16 cellular contexts compared by ENCODE assay signal in genomic region chr16:89420204-89420603, GRCh38.
DNase-seq lines count a peak whose midpoint lies in the region; ATAC-seq, FAIRE-seq and TF ChIP-seq lines count a peak whose summit lies in the region.
"Had no signal": no experiment of that assay in that cellular context is flagged by ENCODE, and none has a peak within 500 bp of the region (broad histone marks: within the 10 kb centered on the region; RNA-seq: fewer than 3 reads in every experiment).

No MANE protein-coding gene starts in this region.

- H3K4me3 ChIP-seq in GM12878 (peak overlapping the region; percentile 1; the same call in 1 of the 2 replicates), neutrophil (ENCODE audit: low read depth in 1 of 2, low read length in 1 of 2) (no peak overlapping the region), HepG2 (replicated peaks in 1 of 3; ENCODE audit: insufficient read depth in 1 of 3, low read depth in 2 of 3, low read length in 3 of 3) (no peak overlapping the region)
- H3K4me3 ChIP-seq: K562 had no signal

- no peak overlapping the region for H2BK15ac ChIP-seq in H9 (ENCODE audit: low read depth, low read length)

- FAIRE-seq in GM12878 (lab: Jason Lieb, UNC) (peak; percentile 71), HepG2 (lab: Jason Lieb, UNC) (no peak)
- FAIRE-seq: K562 had no signal

- no peak overlapping the region for H3K9ac ChIP-seq in H9 (ENCODE audit: extremely low read depth, insufficient read length, low read length)
- H3K9ac ChIP-seq in GM12878 (ENCODE audit: control insufficient read depth, insufficient read depth, low read length) = peak overlapping the region; percentile 23; the same call in 1 of the 2 replicates
- no peak overlapping the region for H3K9ac ChIP-seq in HepG2 (ENCODE audit: insufficient read depth, low read depth, low read length)

- no peak overlapping the region for H2BK20ac ChIP-seq in H9 (ENCODE audit: low read depth, low read length, poor library complexity, severe bottlenecking)

- peak overlapping the region; percentile 49 to 88 (median 74); a peak in 3 of 7 replicates for H3K27ac Mint-ChIP-seq in H9

- no peak overlapping the region for H3K4me3 Mint-ChIP-seq in H9
- H3K4me3 Mint-ChIP-seq: neural crest cell had no signal

- TF ChIP-seq POLR2A in GM12878 (IDR thresholded peaks at IDR 0.05; ENCODE audit: low read depth, low read length) = 0 out of 2 replicates have a peak, but pooled peaks have one; percentile 27
- no peak for TF ChIP-seq POLR2A in HepG2 (IDR thresholded peaks at IDR 0.05; ENCODE audit: insufficient read depth in 1 of 2, low read depth in 2 of 2, low read length in 2 of 2)

- H3K23ac ChIP-seq in H9 (ENCODE audit: insufficient read length, low read depth, low read length) = no peak overlapping the region

- no CpG with 5 or more reads among the region's 11 CpGs for WGBS in H9 (ENCODE audit: extremely low coverage, insufficient read length, low lambda C conversion rate)
- 90% methylated on average over 11 of the region's 11 CpGs for WGBS in GM12878 (ENCODE audit: insufficient coverage, insufficient replicate concordance, low lambda C conversion rate, missing lambda C conversion rate)
- 93% methylated on average over 11 of the region's 11 CpGs for WGBS in HepG2 (ENCODE audit: low lambda C conversion rate)

- no peak for TF ChIP-seq EP300 in GM12878 (IDR thresholded peaks at IDR 0.05; ENCODE audit: borderline replicate concordance in 1 of 2, control insufficient read depth in 1 of 2, low read depth in 2 of 2, low read length in 2 of 2)
- TF ChIP-seq EP300 in HepG2 (IDR thresholded peaks at IDR 0.05; ENCODE audit: low read depth in 2 of 2, low read length in 2 of 2) = no peak
- TF ChIP-seq EP300 in HepG2 (CRISPR knock-in tag; IDR thresholded peaks at IDR 0.05; ENCODE audit: borderline replicate concordance) = no peak

- H3K4me1 Mint-ChIP-seq in H9 = peaks cover 30 to 34% of the 10 kb centered on the region in 2 experiments

- H3T11ph ChIP-seq in H9 (ENCODE audit: low read length) = no peak overlapping the region

- H3K27me3 ChIP-seq in H9 (ENCODE audit: insufficient read depth, low read length) (no peaks in the 10 kb centered on the region), GM12878 (replicated peaks in 1 of 2; ENCODE audit: control insufficient read depth in 2 of 2, insufficient read depth in 2 of 2, low read length in 1 of 2) (no peaks in the 10 kb centered on the region), neutrophil (no peaks in the 10 kb centered on the region), HepG2 (ENCODE audit: control insufficient read depth in 1 of 2, insufficient read depth in 2 of 2, low read length in 2 of 2) (no peaks in the 10 kb centered on the region)

- peaks cover 6 to 22% (median 19%) of the 10 kb centered on the region in 3 experiments for H3K36me3 Mint-ChIP-seq in H9 (ENCODE audit: insufficient read depth in 1 of 3, low read depth in 3 of 3)

- no peak overlapping the region for H4K91ac ChIP-seq in H9 (ENCODE audit: insufficient read length, low read depth, low read length)

- no peak overlapping the region for H4K5ac ChIP-seq in H9 (ENCODE audit: insufficient read length, low read depth, low read length)

- no peak overlapping the region for H3K18ac ChIP-seq in H9 (ENCODE audit: insufficient read length, low read depth, low read length)

- POLR2A ChIA-PET in GM12878 (lab: Charles Lee) = interaction anchor here (0.5 to 1.1 kb wide), 6 partner anchors 15 to 75 kb away, joined by 3 to 6 read pairs (median 3); no protein-coding TSS in a partner anchor
- POLR2A ChIA-PET in HepG2 (lab: Yijun Ruan, JAX) = no interaction called here

- no peaks in the 10 kb centered on the region for H3K27me3 Mint-ChIP-seq in H9 (ENCODE audit: low read depth)

- no peak overlapping the region for H2BK12ac ChIP-seq in H9 (ENCODE audit: insufficient read length, low read depth, low read length)

- H3K4ac ChIP-seq in H9 (ENCODE audit: low read depth, low read length) = no peak overlapping the region

- in situ Hi-C loops in G401 (cut with HindIII; ENCODE audit: low sequenced_read_pairs) = no loop called here
- in situ Hi-C loops in GM12878 (cut with MboI) = no loop called here
- in situ Hi-C loops in HepG2 (cut with HindIII; ENCODE audit: extremely low pct_ligation_motif_present, low pct_unique_long_range_greater_than_20kb) = no loop called here

- no peaks in the 10 kb centered on the region for H3K9me3 Mint-ChIP-seq in H9
- H3K9me3 Mint-ChIP-seq: neural crest cell had no signal

- TF ChIP-seq CTCF in H9 (conservative IDR thresholded peaks at IDR 0.05) = no peak
- no peak for TF ChIP-seq CTCF in GM12878 (IDR thresholded peaks at IDR 0.05 in 2 of 3, conservative IDR thresholded peaks at IDR 0.05 in 1 of 3; ENCODE audit: control insufficient read depth in 2 of 3, extremely low read depth in 1 of 3, insufficient read depth in 1 of 3, low read depth in 3 of 3, low read length in 3 of 3)
- no peak for TF ChIP-seq CTCF in neutrophil (IDR thresholded peaks at IDR 0.05)
- no peak for TF ChIP-seq CTCF in HepG2 (CRISPR knock-in tag; IDR thresholded peaks at IDR 0.05)

- DNase-seq in G401 (ENCODE audit: low spot score) (peak; percentile 59), H9 (no peak), GM12878 (ENCODE audit: low read depth, low spot score) (no peak), HepG2 (ENCODE audit: low spot score) (no peak), DMS53 (lab: John Stamatoyannopoulos, UW) (no peak)
- DNase-seq: aorta, COR-L47, NCI-H1048, NCI-H2171 treated with DMSO at 0.1 percent for 48 hours, NCI-H82, RPMI8226, SW 1271 had no signal

- CTCF ChIA-PET in GM12878 (lab: Yijun Ruan, JAX) = no interaction called here
- CTCF ChIA-PET in HepG2 (lab: Yijun Ruan, JAX; ENCODE audit: low intra/inter-chr PET ratio, low total read pairs) = no interaction called here

- H3K9me3 ChIP-seq in H9 (ENCODE audit: control insufficient read depth, low read depth, low read length) (no peaks in the 10 kb centered on the region), GM12878 (replicated peaks; ENCODE audit: control insufficient read depth, insufficient read depth, low read length) (no peaks in the 10 kb centered on the region), neutrophil (no peaks in the 10 kb centered on the region), HepG2 (ENCODE audit: low read length) (no peaks in the 10 kb centered on the region)

- H3K27ac ChIP-seq in H9 (ENCODE audit: insufficient read length, low read depth, low read length) (no peak overlapping the region), GM12878 (ENCODE audit: control insufficient read depth, insufficient read depth) (peak overlapping the region; percentile 73), neutrophil (peak overlapping the region; percentile 52), HepG2 (ENCODE audit: extremely low read length, insufficient read depth, low read length) (no peak overlapping the region)

- H2BK5ac ChIP-seq in H9 (ENCODE audit: insufficient read length, low read length) = no peak overlapping the region

- H3K4me2 ChIP-seq in H9 (ENCODE audit: insufficient read depth, insufficient read length, low read length) = no peak overlapping the region
- H3K4me2 ChIP-seq in GM12878 (ENCODE audit: control insufficient read depth, insufficient read depth) = peak overlapping the region; percentile 14
- H3K4me2 ChIP-seq in HepG2 (ENCODE audit: low read depth, low read length) = no peak overlapping the region

- no peak overlapping the region for H4K8ac ChIP-seq in H9 (replicated peaks; ENCODE audit: insufficient read length, low read depth, low read length)

- intact Hi-C loops in GM12878 (cut with micrococcal nuclease; ENCODE audit: unreplicated experiment) (no loop called here), HepG2 (cut with micrococcal nuclease; ENCODE audit: unreplicated experiment) (loop anchor here (5.0 kb wide), 1 partner anchor 57 kb away; no protein-coding TSS in a partner anchor)

- RAD21 ChIA-PET in GM12878 (lab: Charles Lee; ENCODE audit: unreplicated experiment) = no interaction called here

- BruUV-seq in GM12878 (replicated peaks; lab: Mats Ljungman, UMichigan) (no TSS peak), HepG2 (replicated peaks; lab: Mats Ljungman, UMichigan) (no TSS peak)

- H3K4me1 ChIP-seq in H9 (ENCODE audit: insufficient read depth, low read length) (peaks cover 6% of the 10 kb centered on the region; the same call in 1 of the 2 replicates), GM12878 (ENCODE audit: control insufficient read depth, insufficient read depth, low read length) (peaks cover 52% of the 10 kb centered on the region), neutrophil (ENCODE audit: control insufficient read depth in 1 of 2, insufficient read depth in 1 of 2, low read depth in 1 of 2, low read length in 1 of 2) (peaks cover 12 to 25% of the 10 kb centered on the region in 2 experiments), HepG2 (ENCODE audit: insufficient read depth, low read length) (peaks cover 86% of the 10 kb centered on the region)

- H3K23me2 ChIP-seq in H9 (ENCODE audit: insufficient read length, low read depth, low read length, poor library complexity, severe bottlenecking) = no peaks in the 10 kb centered on the region

- H2AFZ ChIP-seq in H9 (ENCODE audit: low read length) = no peak overlapping the region
- no peak overlapping the region for H2AFZ ChIP-seq in GM12878 (ENCODE audit: control insufficient read depth, low read depth, low read length)
- H2AFZ ChIP-seq in HepG2 (ENCODE audit: low read length) = no peak overlapping the region

- H3K14ac ChIP-seq in H9 (ENCODE audit: insufficient read depth, low read length) = no peak overlapping the region; the same call in 1 of the 2 replicates

- no peak overlapping the region for H3K56ac ChIP-seq in H9 (ENCODE audit: insufficient read length, low read depth, low read length)

- SMC1A ChIA-PET in GM12878 (lab: Charles Lee; ENCODE audit: uncharacterized antibody, unreplicated experiment) = interaction anchor here (0.8 to 1.3 kb wide), 2 partner anchors 15 to 45 kb away, joined by 3 to 4 read pairs; no protein-coding TSS in a partner anchor

- H2BK120ac ChIP-seq in H9 (ENCODE audit: low read depth, low read length, poor library complexity, severe bottlenecking) = no peak overlapping the region

- peaks cover 81% of the 10 kb centered on the region; the same call in 1 of the 2 replicates for H3K79me2 ChIP-seq in H9 (ENCODE audit: insufficient read depth, low read length)
- H3K79me2 ChIP-seq in GM12878 (ENCODE audit: control insufficient read depth, insufficient read depth, low read length) = peaks cover 92% of the 10 kb centered on the region
- peaks cover 94% of the 10 kb centered on the region for H3K79me2 ChIP-seq in HepG2 (ENCODE audit: insufficient read depth, low read length)

- TF ChIP-seq RAD21 in GM12878 (IDR thresholded peaks at IDR 0.05; ENCODE audit: insufficient read depth, low read depth, low read length) (no peak), HepG2 (CRISPR knock-in tag; IDR thresholded peaks at IDR 0.05) (no peak)

- ATAC-seq in GM12878 = no peak
- ATAC-seq in HepG2 = no peak
- ATAC-seq in GM19463 (IDR thresholded peaks at IDR 0.05; ENCODE audit: unreplicated experiment) = no peak
- ATAC-seq: K562 had no signal

- no peak overlapping the region for H2AK5ac ChIP-seq in H9 (ENCODE audit: insufficient read length, low read length)

- H3K36me3 ChIP-seq in GM12878 (ENCODE audit: control insufficient read depth in 2 of 2, insufficient read depth in 2 of 2, low read length in 1 of 2) (peaks cover 7 to 18% of the 10 kb centered on the region in 2 experiments), neutrophil (peaks cover 16% of the 10 kb centered on the region), HepG2 (replicated peaks in 1 of 2; ENCODE audit: control insufficient read depth in 1 of 2, insufficient read depth in 2 of 2, low read length in 2 of 2) (peaks cover 4 to 27% of the 10 kb centered on the region in 2 experiments; a peak in 4 of 5 replicates)

- H4K20me1 ChIP-seq in H9 (ENCODE audit: control insufficient read depth, insufficient read depth, insufficient read length) = no peaks in the 10 kb centered on the region
- H4K20me1 ChIP-seq in GM12878 (ENCODE audit: control insufficient read depth, insufficient read depth) = peaks cover 16% of the 10 kb centered on the region
- H4K20me1 ChIP-seq in HepG2 (ENCODE audit: insufficient read depth, low read length) = peaks cover 92% of the 10 kb centered on the region

- H3K79me1 ChIP-seq in H9 (ENCODE audit: insufficient read depth, low read depth, low read length, poor library complexity, severe bottlenecking) = peaks cover 8% of the 10 kb centered on the region

Comparison
In these comparisons a context has a peak if more than half of its experiments do, and no peak if none do; other contexts are left out.
1. H3K27ac ChIP-seq: peak in GM12878 (single experiment) and neutrophil (single experiment); none in H9 (single experiment) and HepG2 (single experiment).